ENCODE assay signal across 15 cellular contexts in the genomic region with DNA sequence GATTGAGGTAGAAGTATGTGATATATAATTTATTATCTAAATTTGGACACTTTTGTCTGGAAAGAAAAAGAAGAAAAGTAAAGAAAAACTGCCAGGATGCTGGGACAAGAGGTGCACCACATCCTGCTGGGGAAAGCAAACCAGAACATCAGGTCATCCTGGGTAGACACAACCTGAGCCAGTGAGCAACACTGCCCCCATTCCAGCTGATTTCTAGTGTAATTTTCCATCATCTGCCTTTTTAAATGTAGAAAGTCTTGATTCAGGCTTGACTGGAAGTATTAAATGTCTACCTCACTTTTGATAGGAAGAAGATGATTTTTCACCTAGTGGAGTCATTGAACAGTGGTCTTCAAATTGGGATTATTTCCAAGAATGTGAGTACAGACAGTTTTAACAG.
DNase-seq lines count a peak whose midpoint lies in the region; FAIRE-seq and TF ChIP-seq lines count a peak whose summit lies in the region.
"Had no signal": no experiment of that assay in that cellular context is flagged by ENCODE, and none has a peak within 500 bp of the region (broad histone marks: within the 10 kb centered on the region; RNA-seq: fewer than 3 reads in every experiment).

No MANE protein-coding gene starts in this region.

- H4K8ac ChIP-seq in mesenchymal stem cell (ENCODE audit: low read length): peak overlapping the region; percentile 84

- H2BK120ac ChIP-seq in mesenchymal stem cell (ENCODE audit: low read depth, low read length): no peak overlapping the region

- intact Hi-C loops in breast epithelium (cut with DNase I; ENCODE audit: low total_unique reads) (no loop called here), MCF 10A (cut with micrococcal nuclease) (no loop called here), stomach (cut with DNase I; ENCODE audit: low total_unique reads) (no loop called here), posterior vena cava (cut with DNase I) (loop anchor here in 1 of 2 donors (2.0 kb wide), 1 partner anchor 76 kb away; no protein-coding TSS in a partner anchor)

- no peak overlapping the region for H3K4ac ChIP-seq in mesenchymal stem cell (ENCODE audit: low read depth in 1 of 2, low read length in 2 of 2)

- peak overlapping the region in 1 of 2 experiments; percentile 83 for H3K18ac ChIP-seq in mesenchymal stem cell (ENCODE audit: low read depth in 1 of 2, low read length in 2 of 2)

- no TSS peak for BruUV-seq in MCF 10A (replicated peaks; lab: Mats Ljungman, UMichigan)

- H3K79me2 ChIP-seq in astrocyte (ENCODE audit: insufficient read depth, low read length): no peaks in the 10 kb centered on the region

- peak overlapping the region; percentile 61 for H2BK5ac ChIP-seq in mesenchymal stem cell (ENCODE audit: low read depth, low read length, poor library complexity, severe bottlenecking)

- peaks cover 0 to 8% of the 10 kb centered on the region in 2 donors for H3K9me3 ChIP-seq in breast epithelium
- peaks cover 4% of the 10 kb centered on the region for H3K9me3 ChIP-seq in astrocyte (ENCODE audit: insufficient read depth, low read depth, low read length)
- peaks cover 21% of the 10 kb centered on the region for H3K9me3 ChIP-seq in mesenchymal stem cell (ENCODE audit: control insufficient read depth, low read length)
- peaks cover 0 to 16% (median 10%) of the 10 kb centered on the region in 4 donors for H3K9me3 ChIP-seq in stomach

- TF ChIP-seq POLR2A in breast epithelium (IDR thresholded peaks at IDR 0.05) (no peak), stomach (IDR thresholded peaks at IDR 0.05) (no peak)

- H2BK12ac ChIP-seq in mesenchymal stem cell (ENCODE audit: low read length in 2 of 2): no peak overlapping the region

- H3K4me3 ChIP-seq in breast epithelium: no peak overlapping the region
- H3K4me3 ChIP-seq in astrocyte (ENCODE audit: insufficient read depth, low read depth, low read length): no peak overlapping the region
- no peak overlapping the region for H3K4me3 ChIP-seq in mesenchymal stem cell (ENCODE audit: insufficient read depth in 1 of 2, low read depth in 1 of 2, low read length in 2 of 2)
- no peak overlapping the region for H3K4me3 ChIP-seq in stomach

- H2AFZ ChIP-seq in astrocyte (ENCODE audit: low read depth, low read length): no peak overlapping the region
- H2AFZ ChIP-seq in mesenchymal stem cell (ENCODE audit: low read depth, low read length): no peak overlapping the region

- peak overlapping the region; percentile 73 to 76 for H3K27ac ChIP-seq in breast epithelium
- peak overlapping the region; percentile 94 for H3K27ac ChIP-seq in astrocyte (ENCODE audit: low read depth, low read length)
- peak overlapping the region; percentile 95 for H3K27ac ChIP-seq in mesenchymal stem cell (ENCODE audit: low read length, poor library complexity, severe bottlenecking)
- H3K27ac ChIP-seq in stomach: peak overlapping the region in 1 of 5 donors; percentile 42

- no peak overlapping the region for H3K14ac ChIP-seq in mesenchymal stem cell (ENCODE audit: low read length in 2 of 2)

- peak; percentile 89 for FAIRE-seq in astrocyte (lab: Jason Lieb, UNC)
- FAIRE-seq: A204.1, endothelial cell of umbilical vein had no signal

- H3K4me1 Mint-ChIP-seq in MCF 10A (ENCODE audit: insufficient read depth, unreplicated experiment): peaks cover 22% of the 10 kb centered on the region
- H3K4me1 Mint-ChIP-seq in astrocyte (ENCODE audit: low read depth, unreplicated experiment): peaks cover 32% of the 10 kb centered on the region
- H3K4me1 Mint-ChIP-seq: IgD-negative memory B cell; natural killer cell; stimulated activated memory B cell treated with anti-CD40 and anti-IgM and Interleukin-4, amounts not matched to agents 10 μg/mL and 1 μg/mL and 100 μg/mL, for 72 hours had no signal

- H3K36me3 Mint-ChIP-seq in MCF 10A (ENCODE audit: insufficient read depth, unreplicated experiment): no peaks in the 10 kb centered on the region
- peaks cover 8% of the 10 kb centered on the region for H3K36me3 Mint-ChIP-seq in astrocyte (ENCODE audit: low read depth, unreplicated experiment)
- H3K36me3 Mint-ChIP-seq: IgD-negative memory B cell; natural killer cell; stimulated activated memory B cell treated with anti-CD40 and anti-IgM and Interleukin-4, amounts not matched to agents 10 μg/mL and 1 μg/mL and 100 μg/mL, for 72 hours had no signal

- H3K79me1 ChIP-seq in mesenchymal stem cell (replicated peaks; ENCODE audit: low read length, poor library complexity, severe bottlenecking): no peaks in the 10 kb centered on the region

- H3K36me3 ChIP-seq in breast epithelium (no peaks in the 10 kb centered on the region), astrocyte (ENCODE audit: insufficient read depth, low read length) (no peaks in the 10 kb centered on the region), mesenchymal stem cell (ENCODE audit: control insufficient read depth in 1 of 2, insufficient read depth in 2 of 2, low read depth in 1 of 2, low read length in 2 of 2) (no peaks in the 10 kb centered on the region), stomach (no peaks in the 10 kb centered on the region)

- POLR2A ChIA-PET in MCF 10A (lab: Yijun Ruan, JAX): interaction anchor here (1.5 kb wide), 1 partner anchor 1164 kb away, joined by 5 read pairs; a partner anchor contains a TSS

- H3K27me3 Mint-ChIP-seq in MCF 10A (ENCODE audit: insufficient read depth, unreplicated experiment) (no peaks in the 10 kb centered on the region), astrocyte (ENCODE audit: low read depth, unreplicated experiment) (no peaks in the 10 kb centered on the region)
- H3K27me3 Mint-ChIP-seq: IgD-negative memory B cell; stimulated activated memory B cell treated with anti-CD40 and anti-IgM and Interleukin-4, amounts not matched to agents 10 μg/mL and 1 μg/mL and 100 μg/mL, for 72 hours had no signal

- no peak overlapping the region for H3K27ac Mint-ChIP-seq in MCF 10A (ENCODE audit: low read depth, unreplicated experiment)
- peak overlapping the region; percentile 99 for H3K27ac Mint-ChIP-seq in astrocyte (ENCODE audit: unreplicated experiment)
- H3K27ac Mint-ChIP-seq: IgD-negative memory B cell; natural killer cell; stimulated activated memory B cell treated with anti-CD40 and anti-IgM and Interleukin-4, amounts not matched to agents 10 μg/mL and 1 μg/mL and 100 μg/mL, for 72 hours had no signal

- no peak for TF ChIP-seq EP300 in stomach (IDR thresholded peaks at IDR 0.05)

- H3K9ac ChIP-seq in astrocyte (ENCODE audit: low read length) (peak overlapping the region; percentile 78), mesenchymal stem cell (ENCODE audit: low read length) (peak overlapping the region; percentile 72)

- H4K91ac ChIP-seq in mesenchymal stem cell (ENCODE audit: low read length): no peak overlapping the region

- H3K4me2 ChIP-seq in astrocyte (ENCODE audit: low read length): no peak overlapping the region
- no peak overlapping the region for H3K4me2 ChIP-seq in mesenchymal stem cell (ENCODE audit: low read length, poor library complexity, severe bottlenecking)

- H3K27me3 ChIP-seq in breast epithelium (no peaks in the 10 kb centered on the region), astrocyte (ENCODE audit: insufficient read depth, low read length) (no peaks in the 10 kb centered on the region), mesenchymal stem cell (ENCODE audit: control insufficient read depth in 1 of 2, insufficient read depth in 1 of 2, low read length in 2 of 2) (no peaks in the 10 kb centered on the region), stomach (no peaks in the 10 kb centered on the region)

- H2BK15ac ChIP-seq in mesenchymal stem cell (ENCODE audit: low read depth, poor library complexity, severe bottlenecking): no peak overlapping the region

- TF ChIP-seq CTCF in breast epithelium (IDR thresholded peaks at IDR 0.05) (no peak), MCF 10A (IDR thresholded peaks at IDR 0.05; ENCODE audit: unreplicated experiment) (no peak), astrocyte (IDR thresholded peaks at IDR 0.05; ENCODE audit: insufficient read depth, low read depth, low read length) (peak; percentile 16), stomach (IDR thresholded peaks at IDR 0.05) (no peak)

- no peak overlapping the region for H2AK5ac ChIP-seq in mesenchymal stem cell (ENCODE audit: low read length, severe bottlenecking)

- CTCF ChIA-PET in MCF 10A (lab: Yijun Ruan, JAX): no interaction called here

- H3K4me3 Mint-ChIP-seq in MCF 10A (ENCODE audit: unreplicated experiment) (no peak overlapping the region), astrocyte (ENCODE audit: unreplicated experiment) (no peak overlapping the region)
- H3K4me3 Mint-ChIP-seq: IgD-negative memory B cell; natural killer cell; stimulated activated memory B cell treated with anti-CD40 and anti-IgM and Interleukin-4, amounts not matched to agents 10 μg/mL and 1 μg/mL and 100 μg/mL, for 72 hours had no signal

- H3K23ac ChIP-seq in mesenchymal stem cell (ENCODE audit: low read length in 2 of 2): no peak overlapping the region

- H4K20me1 ChIP-seq in astrocyte (ENCODE audit: insufficient read depth, low read length): no peaks in the 10 kb centered on the region

- DNase-seq in breast epithelium (ENCODE audit: low spot score in 2 of 2): no peak
- no peak for DNase-seq in MCF 10A (ENCODE audit: unreplicated experiment)
- DNase-seq in astrocyte (ENCODE audit: low read depth): peak; percentile 36
- no peak for DNase-seq in mesenchymal stem cell
- DNase-seq in MV-4-11 (lab: John Stamatoyannopoulos, UW): no peak
- DNase-seq in activated CD4-positive, alpha-beta T cell treated with anti-CD3 and anti-CD28 coated beads for 48 hours: no peak
- no peak for DNase-seq in stomach
- no peak for DNase-seq in posterior vena cava (ENCODE audit: low spot score)
- DNase-seq: DMS79, natural killer cell, T-helper 9 cell had no signal

- H3K4me1 ChIP-seq in breast epithelium: no peaks in the 10 kb centered on the region
- H3K4me1 ChIP-seq in astrocyte (ENCODE audit: insufficient read depth, low read length): peaks cover 35% of the 10 kb centered on the region
- peaks cover 2% of the 10 kb centered on the region for H3K4me1 ChIP-seq in mesenchymal stem cell (ENCODE audit: control insufficient read depth, insufficient read depth, low read depth, low read length)
- peaks cover 0 to 17% (median 2%) of the 10 kb centered on the region in 4 donors for H3K4me1 ChIP-seq in stomach

- H3K9me3 Mint-ChIP-seq in MCF 10A (ENCODE audit: unreplicated experiment) (peaks cover 4% of the 10 kb centered on the region), astrocyte (ENCODE audit: unreplicated experiment) (peaks cover 16% of the 10 kb centered on the region)
